In the genomic region with DNA sequence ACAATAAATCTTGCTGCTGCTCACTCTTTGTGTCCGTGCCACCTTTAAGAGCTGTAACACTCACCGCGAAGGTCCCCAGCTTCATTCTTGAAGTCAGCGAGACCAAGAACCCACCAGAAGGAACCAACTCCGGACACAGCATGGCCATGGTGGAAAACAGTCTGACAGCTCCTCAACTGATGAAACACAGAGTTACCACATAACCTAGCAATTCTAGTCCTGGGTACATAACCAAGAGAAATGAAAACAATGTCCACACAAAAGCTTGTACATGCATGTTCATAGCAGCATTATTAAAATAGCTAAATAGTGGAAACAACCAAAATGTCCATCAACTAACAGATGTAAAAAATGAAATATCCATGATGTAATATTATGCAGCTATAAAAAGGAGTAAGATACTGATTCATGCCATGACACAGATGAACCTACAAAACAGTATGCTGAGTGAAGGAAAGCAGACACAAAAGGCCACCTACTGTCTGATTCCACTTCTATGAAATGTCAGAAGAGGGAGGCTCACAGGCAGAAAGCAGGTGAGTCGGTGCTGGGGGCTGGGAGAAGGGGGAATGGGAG, we compare ENCODE assay signal across 16 cellular contexts. TPM values are rescaled to one million over a fixed set of nuclear protein-coding genes. Genes with fewer than 3 reads are reported as not detected.
DNase-seq lines count a peak whose midpoint lies in the region; ATAC-seq and TF ChIP-seq lines count a peak whose summit lies in the region.
"Had no signal": no experiment of that assay in that cellular context is flagged by ENCODE, and none has a peak within 500 bp of the region (broad histone marks: within the 10 kb centered on the region; RNA-seq: fewer than 3 reads in every experiment).

No MANE protein-coding gene starts in this region.

- H3K36me3 ChIP-seq in left ventricle myocardium inferior (no peaks in the 10 kb centered on the region), transverse colon (no peaks in the 10 kb centered on the region), A673 (ENCODE audit: insufficient read depth, low read length, poor library complexity, severe bottlenecking) (no peaks in the 10 kb centered on the region)
- H3K36me3 ChIP-seq: adrenal gland, tibial artery had no signal

- H3K27me3 Mint-ChIP-seq in activated naive CD8-positive, alpha-beta T cell treated with anti-CD3 and anti-CD28 coated beads, Interleukin-2, amount 50 U/mL, for 24 hours, result no peaks in the 10 kb centered on the region
- H3K27me3 Mint-ChIP-seq in immature natural killer cell (ENCODE audit: low read depth in 3 of 3), result peaks cover 0 to 3% (median 0%) of the 10 kb centered on the region in 3 donors

- DNase-seq in left ventricle myocardium inferior (no peak), left ventricle myocardium superior (no peak), immature natural killer cell (no peak), transverse colon (no peak), A673 (ENCODE audit: low spot score) (no peak)
- DNase-seq in activated naive CD8-positive, alpha-beta T cell treated with anti-CD3 and anti-CD28 coated beads, Interleukin-2, amount 50 U/mL, for 24 hours, result no peak
- no peak for DNase-seq in activated T-cell treated with anti-CD3 and anti-CD28 coated beads, Interleukin-2, amount 50 U/mL, for 1 hour
- no peak for DNase-seq in activated CD4-positive, alpha-beta T cell treated with anti-CD3 and anti-CD28 coated beads for 1 hour
- DNase-seq: activated T-cell treated with anti-CD3 and anti-CD28 coated beads for 4 hours; adrenal gland; heart right ventricle; NCI-H2029 treated with DMSO at 0.1 percent for 48 hours; NCI-H748 treated with DMSO at 0.1 percent for 48 hours; stimulated activated CD4-positive, alpha-beta T cell treated with anti-CD3 and anti-CD28 coated beads, Interleukin-1b, Interleukin-23, amount 100 ng/mL, for 48 hours; tibial artery had no signal

- no TSS peak for BruUV-seq in A673 (replicated peaks; lab: Mats Ljungman, UMichigan)

- no peak for TF ChIP-seq CTCF in left ventricle myocardium inferior (IDR thresholded peaks at IDR 0.05; ENCODE audit: borderline replicate concordance)
- TF ChIP-seq CTCF in transverse colon (IDR thresholded peaks at IDR 0.05), result no peak
- TF ChIP-seq CTCF in A673 (conservative IDR thresholded peaks at IDR 0.05; ENCODE audit: low read depth, low read length), result no peak

- peak overlapping the region; percentile 24 for H3K27ac Mint-ChIP-seq in activated naive CD8-positive, alpha-beta T cell treated with anti-CD3 and anti-CD28 coated beads, Interleukin-2, amount 50 U/mL, for 24 hours
- peak overlapping the region; percentile 6 to 43 (median 22) for H3K27ac Mint-ChIP-seq in immature natural killer cell

- in situ Hi-C loops in transverse colon (cut with MboI; ENCODE audit: low pct_ligation_motif_present in 1 of 4, low pct_unique_long_range_greater_than_20kb in 1 of 4, low sequenced_read_pairs in 3 of 4), result no loop called here

- no peak for ATAC-seq in left ventricle myocardium superior
- ATAC-seq in activated naive CD8-positive, alpha-beta T cell treated with anti-CD3 and anti-CD28 coated beads, Interleukin-2, amount 50 U/mL, for 24 hours, result no peak
- ATAC-seq: heart right ventricle had no signal

- no peak for TF ChIP-seq POLR2A in transverse colon (IDR thresholded peaks at IDR 0.05)

- no peak overlapping the region for H3K4me3 ChIP-seq in left ventricle myocardium inferior
- no peak overlapping the region for H3K4me3 ChIP-seq in transverse colon
- no peak overlapping the region for H3K4me3 ChIP-seq in A673 (ENCODE audit: low read depth, low read length, poor library complexity, severe bottlenecking)
- H3K4me3 ChIP-seq: adrenal gland, coronary artery, heart right ventricle, tibial artery had no signal

- H3K27me3 ChIP-seq in left ventricle myocardium inferior (ENCODE audit: low read depth) (no peaks in the 10 kb centered on the region), transverse colon (no peaks in the 10 kb centered on the region), A673 (replicated peaks; ENCODE audit: insufficient read depth, low read depth, low read length, poor library complexity) (no peaks in the 10 kb centered on the region)
- H3K27me3 ChIP-seq: adrenal gland, heart right ventricle, tibial artery had no signal

- H3K4me1 ChIP-seq in left ventricle myocardium inferior (peaks cover 97% of the 10 kb centered on the region), transverse colon (peaks cover 23 to 69% (median 33%) of the 10 kb centered on the region in 4 donors), A673 (ENCODE audit: insufficient read depth, low read length, poor library complexity, severe bottlenecking) (peaks cover 57% of the 10 kb centered on the region)

- TF ChIP-seq EP300 in transverse colon (IDR thresholded peaks at IDR 0.05; ENCODE audit: low read depth), result no peak

- CTCF ChIA-PET in A673 (lab: Charles Lee), result interaction anchor here (0.6 kb wide), 1 partner anchor 8 kb away, joined by 3 read pairs; no protein-coding TSS in a partner anchor

- peaks cover 79% of the 10 kb centered on the region for H3K4me1 Mint-ChIP-seq in activated naive CD8-positive, alpha-beta T cell treated with anti-CD3 and anti-CD28 coated beads, Interleukin-2, amount 50 U/mL, for 24 hours
- peaks cover 75 to 95% of the 10 kb centered on the region in 2 donors for H3K4me1 Mint-ChIP-seq in immature natural killer cell

- intact Hi-C loops in left ventricle myocardium inferior (cut with micrococcal nuclease), result no loop called here
- intact Hi-C loops in left ventricle myocardium superior (cut with micrococcal nuclease), result no loop called here
- intact Hi-C loops in transverse colon (cut with DNase I; ENCODE audit: low total_unique reads), result loop anchor here (1.0 kb wide), 1 partner anchor 10 kb away; no protein-coding TSS in a partner anchor
- intact Hi-C loops in A673 (cut with micrococcal nuclease; ENCODE audit: unreplicated experiment), result no loop called here

- H3K27ac ChIP-seq in left ventricle myocardium inferior (replicated peaks) (peak overlapping the region; percentile 39), transverse colon (peak overlapping the region; percentile 22 to 66 (median 28)), A673 (ENCODE audit: low read depth, low read length, poor library complexity, severe bottlenecking) (no peak overlapping the region)

- 92 to 93% methylated on average over 1 to 6 of the region's 6 CpGs for WGBS in transverse colon (ENCODE audit: low coverage in 1 of 2), 2 donors

- H3K36me3 Mint-ChIP-seq in activated naive CD8-positive, alpha-beta T cell treated with anti-CD3 and anti-CD28 coated beads, Interleukin-2, amount 50 U/mL, for 24 hours (ENCODE audit: low read depth), result peaks cover 11% of the 10 kb centered on the region
- no peaks in the 10 kb centered on the region for H3K36me3 Mint-ChIP-seq in immature natural killer cell

- no peaks in the 10 kb centered on the region for H3K9me3 ChIP-seq in left ventricle myocardium inferior (replicated peaks)
- no peaks in the 10 kb centered on the region for H3K9me3 ChIP-seq in transverse colon
- no peaks in the 10 kb centered on the region for H3K9me3 ChIP-seq in A673 (ENCODE audit: low read depth, low read length, poor library complexity, severe bottlenecking)
- H3K9me3 ChIP-seq: adrenal gland, heart right ventricle, tibial artery had no signal

- no peaks in the 10 kb centered on the region for H3K9me3 Mint-ChIP-seq in activated naive CD8-positive, alpha-beta T cell treated with anti-CD3 and anti-CD28 coated beads, Interleukin-2, amount 50 U/mL, for 24 hours
- no peaks in the 10 kb centered on the region for H3K9me3 Mint-ChIP-seq in immature natural killer cell

- POLR2A ChIA-PET in A673 (lab: Charles Lee; ENCODE audit: low non-redundant PET), result no interaction called here

- H3K4me3 Mint-ChIP-seq in activated naive CD8-positive, alpha-beta T cell treated with anti-CD3 and anti-CD28 coated beads, Interleukin-2, amount 50 U/mL, for 24 hours, result no peak overlapping the region
- H3K4me3 Mint-ChIP-seq in immature natural killer cell, result peak overlapping the region in 1 of 5 donors; percentile 9

RNA-seq across cellular contexts. Expression of gene VGLL4, which starts 36.8 kb away (rescaled TPM):
- total RNA-seq in left ventricle myocardium inferior (29.3 TPM), left ventricle myocardium superior (26.2 TPM), transverse colon (100 to 1,000 TPM in 1 of 4 donors, 10 to 100 TPM in 3; 67.3 to 175 (median 95.0) TPM), A673 (2021) (41.2 and 41.4 TPM in 2 replicates)
- 10 to 100 TPM; 11.9 to 44.4 (median 25.6) TPM for polyA plus RNA-seq in immature natural killer cell
